Comparison of ENCODE assay signal across 8 cellular contexts in genomic region chr17:17313350-17313991, GRCh38. TPM values are rescaled to one million over a fixed set of nuclear protein-coding genes. Genes with fewer than 3 reads are reported as not detected.
DNase-seq lines count a peak whose midpoint lies in the region; ATAC-seq and TF ChIP-seq lines count a peak whose summit lies in the region.

No MANE protein-coding gene starts in this region.

- H3K27ac ChIP-seq in SK-N-SH (ENCODE audit: low read depth in 2 of 2, low read length in 1 of 2) = no peak overlapping the region

- no peak for ATAC-seq in HG03460 (IDR thresholded peaks at IDR 0.05; ENCODE audit: unreplicated experiment)
- ATAC-seq in GM21360 (IDR thresholded peaks at IDR 0.05; ENCODE audit: unreplicated experiment) = no peak

- WGBS in SK-N-SH (ENCODE audit: low lambda C conversion rate) = 79% methylated on average over 12 of the region's 12 CpGs

- H3K27me3 ChIP-seq in H7 (ENCODE audit: control insufficient read depth, insufficient read depth, low read length) (no peaks in the 10 kb centered on the region), SK-N-SH (ENCODE audit: insufficient read depth) (no peaks in the 10 kb centered on the region)

- H3K4me3 ChIP-seq in H7 (ENCODE audit: insufficient read depth, low read depth, low read length) = no peak overlapping the region
- H3K4me3 ChIP-seq in SK-N-SH (ENCODE audit: low read depth in 2 of 2, low read length in 1 of 2) = no peak overlapping the region

- H3K9me3 ChIP-seq in SK-N-SH = no peaks in the 10 kb centered on the region

- H3K9ac ChIP-seq in SK-N-SH = no peak overlapping the region

- H4K20me1 ChIP-seq in SK-N-SH (ENCODE audit: insufficient read depth) = no peaks in the 10 kb centered on the region

- no peaks in the 10 kb centered on the region for H3K79me2 ChIP-seq in SK-N-SH (ENCODE audit: insufficient read depth)

- no peak overlapping the region for H2AFZ ChIP-seq in SK-N-SH (ENCODE audit: low read depth)

- no peaks in the 10 kb centered on the region for H3K9me2 ChIP-seq in SK-N-SH

- peak; percentile 32 for TF ChIP-seq CTCF in SK-N-SH (IDR thresholded peaks at IDR 0.05)

- H3K4me2 ChIP-seq in SK-N-SH = no peak overlapping the region

- CTCF ChIA-PET in SK-N-SH (lab: Yijun Ruan, JAX) = interaction anchor here (0.6 to 1.0 kb wide), 3 partner anchors 9 to 183 kb away, joined by 3 read pairs; partner anchors contain the start of gene RASD1

- DNase-seq in ACHN (peak; percentile 53), H7 (peak; percentile 90), SK-N-SH (peak; percentile 45), iPS-NIHi7 (ENCODE audit: extremely low spot score) (peak; percentile 87)
- peak; percentile 40 for DNase-seq in activated naive CD8-positive, alpha-beta T cell treated with anti-CD3 and anti-CD28 coated beads, Interleukin-2, amount 50 U/mL, for 16 hours (ENCODE audit: low read depth, low spot score)
- peak; percentile 76 for DNase-seq in stimulated activated CD4-positive, alpha-beta T cell treated with anti-CD3 and anti-CD28 coated beads, Interleukin-4, amount 100 ng/mL, for 24 hours

- in situ Hi-C loops in ACHN (cut with HindIII; ENCODE audit: low pct_ligation_motif_present, low pct_unique_long_range_greater_than_20kb, low sequenced_read_pairs) = no loop called here

- H3F3A ChIP-seq in SK-N-SH (replicated peaks; ENCODE audit: insufficient read depth) = peaks cover 3% of the 10 kb centered on the region

- peak; percentile 40 for TF ChIP-seq RAD21 in SK-N-SH (IDR thresholded peaks at IDR 0.05; ENCODE audit: low read length)

- TF ChIP-seq EP300 in SK-N-SH (IDR thresholded peaks at IDR 0.05; ENCODE audit: borderline replicate concordance in 1 of 2, low read depth in 1 of 2, low read length in 1 of 2) = no peak

- H3K36me3 ChIP-seq in H7 (replicated peaks; ENCODE audit: control insufficient read depth, insufficient read depth, low read length) (no peaks in the 10 kb centered on the region), SK-N-SH (replicated peaks in 1 of 2; ENCODE audit: control insufficient read depth in 1 of 2, insufficient read depth in 2 of 2, low read length in 1 of 2) (no peaks in the 10 kb centered on the region)

- POLR2A ChIA-PET in SK-N-SH (lab: Yijun Ruan, JAX) = no interaction called here

- no peaks in the 10 kb centered on the region for H3K4me1 ChIP-seq in SK-N-SH (ENCODE audit: control insufficient read depth in 1 of 2, insufficient read depth in 2 of 2, low read depth in 1 of 2, low read length in 1 of 2)

TF ChIP-seq in SK-N-SH, 30 proteins besides CTCF, POLR2A, EP300 and RAD21:
- no peak for TF ChIP-seq YY1 (IDR thresholded peaks at IDR 0.05; ENCODE audit: low read depth)
- no peak for TF ChIP-seq MXI1 (IDR thresholded peaks at IDR 0.05; ENCODE audit: low read depth, low read length)
- TF ChIP-seq SMC3 (IDR thresholded peaks at IDR 0.05; ENCODE audit: low read depth, low read length) = peak; percentile 13; the same call in 1 of the 2 replicates
TF ChIP-seq in SK-N-SH: peak in this region for 1.

RNA-seq across cellular contexts. Expression of gene NT5M, which starts 10.3 kb away (rescaled TPM):
- total RNA-seq in H7 (2014; rRNA removed; shearing (Covaris generic)) = 14.5 and 41.2 TPM in 2 replicates
- 3.3 and 3.9 TPM in 2 replicates for polyA plus RNA-seq in SK-N-SH (2012; rRNA removed)
- 1.6 and 2.4 TPM in 2 replicates for polyA plus RNA-seq in SK-N-SH (2012; cell fraction: cytosol; rRNA removed)
- 4.1 and 5.3 TPM in 2 replicates for polyA plus RNA-seq in SK-N-SH (2012; cell fraction: nucleus; rRNA removed)

RNA-seq across cellular contexts. Expression of gene COPS3, which starts 32.4 kb away (rescaled TPM):
- 106 and 125 TPM in 2 replicates for total RNA-seq in H7 (2014; rRNA removed; shearing (Covaris generic))
- 64.8 and 76.7 TPM in 2 replicates for polyA plus RNA-seq in SK-N-SH (2012; rRNA removed)
- polyA plus RNA-seq in SK-N-SH (2012; cell fraction: cytosol; rRNA removed) = 80.7 and 83.8 TPM in 2 replicates
- 44.8 and 69.0 TPM in 2 replicates for polyA plus RNA-seq in SK-N-SH (2012; cell fraction: nucleus; rRNA removed)

Comparison
In these comparisons a context has a peak if more than half of its experiments do, and no peak if none do; other contexts are left out.
1. DNase-seq: peak in every context shown above with its lines; median percentile 90 in H7; 87 in iPS-NIHi7; 76 in stimulated activated CD4-positive, alpha-beta T cell treated with anti-CD3 and anti-CD28 coated beads, Interleukin-4, amount 100 ng/mL, for 24 hours; 53 in ACHN; 45 in SK-N-SH; 40 in activated naive CD8-positive, alpha-beta T cell treated with anti-CD3 and anti-CD28 coated beads, Interleukin-2, amount 50 U/mL, for 16 hours.